In genomic region chr13:113724780-113725315, GRCh38 we compare ENCODE assay signal across 9 cellular contexts. TPM values are rescaled to one million over a fixed set of nuclear protein-coding genes. Genes with fewer than 3 reads are reported as not detected.
A peak's percentile ranks its signal among the peaks of the same experiment; 100 is the strongest.
DNase-seq lines count a peak whose midpoint lies in the region; ATAC-seq, FAIRE-seq and TF ChIP-seq lines count a peak whose summit lies in the region.
"Had no signal": no experiment of that assay in that cellular context is flagged by ENCODE, and none has a peak within 500 bp of the region (broad histone marks: within the 10 kb centered on the region; RNA-seq: fewer than 3 reads in every experiment).

No MANE protein-coding gene starts in this region.

- DNase-seq in ELF-1 (ENCODE audit: low read depth, low spot score) (peak; percentile 88), H7 (peak; percentile 93), NAMALWA (ENCODE audit: low spot score) (peak; percentile 30), kidney epithelial cell (ENCODE audit: low read depth) (peak; percentile 18), RCC 7860 (ENCODE audit: low spot score) (no peak)
- DNase-seq in central memory CD4-positive, alpha-beta T cell: peak; percentile 92
- DNase-seq in stimulated activated CD4-positive, alpha-beta T cell treated with anti-CD3 and anti-CD28 coated beads, Interleukin-1b, Interleukin-23, amount 100 ng/mL, for 24 hours (ENCODE audit: low read depth in 4 of 4, low spot score in 1 of 4): peak; percentile 63 to 84 (median 76)

- peak overlapping the region; percentile 42 for H3K4me3 ChIP-seq in H7 (ENCODE audit: insufficient read depth, low read depth, low read length)
- peak overlapping the region; percentile 32 for H3K4me3 ChIP-seq in kidney epithelial cell (ENCODE audit: low read depth, low read length)

- TF ChIP-seq CTCF in kidney epithelial cell (IDR thresholded peaks at IDR 0.05; ENCODE audit: insufficient read depth, low read length, poor library complexity, severe bottlenecking): peak; percentile 86

- FAIRE-seq in RCC 7860 (lab: Jason Lieb, UNC): no peak

- peak; percentile 92 to 94 for ATAC-seq in activated CD4-positive, CD25-positive, alpha-beta regulatory T cell treated with anti-CD3 and anti-CD28 coated beads, Interleukin-2, amount 50 U/mL, for 24 hours

- no peaks in the 10 kb centered on the region for H3K36me3 ChIP-seq in H7 (replicated peaks; ENCODE audit: control insufficient read depth, insufficient read depth, low read length)
- no peaks in the 10 kb centered on the region for H3K36me3 ChIP-seq in kidney epithelial cell (ENCODE audit: control insufficient read depth, insufficient read depth, low read length)

- H3K27me3 ChIP-seq in H7 (ENCODE audit: control insufficient read depth, insufficient read depth, low read length) (no peaks in the 10 kb centered on the region), kidney epithelial cell (ENCODE audit: control insufficient read depth, insufficient read depth, low read length) (peaks cover 17% of the 10 kb centered on the region)

RNA-seq across cellular contexts. Expression of gene TMEM255B, which starts 34.2 kb away (rescaled TPM):
- 0.70 and 2.7 TPM in 2 replicates for total RNA-seq in H7 (2014; rRNA removed; shearing (Covaris generic))
- total RNA-seq in kidney epithelial cell: 6.4 and 11.4 TPM in 2 replicates

RNA-seq across cellular contexts. Expression of gene GRK1, which starts 57.8 kb away (rescaled TPM):
- total RNA-seq in H7 (2014; rRNA removed; shearing (Covaris generic)): 0.14 and 0.33 TPM in 2 replicates
- total RNA-seq in kidney epithelial cell: not detected in 2 replicates
- total RNA-seq: subcutaneous adipose tissue had no signal
